ENCODE assay signal across 35 cellular contexts in the genomic region with DNA sequence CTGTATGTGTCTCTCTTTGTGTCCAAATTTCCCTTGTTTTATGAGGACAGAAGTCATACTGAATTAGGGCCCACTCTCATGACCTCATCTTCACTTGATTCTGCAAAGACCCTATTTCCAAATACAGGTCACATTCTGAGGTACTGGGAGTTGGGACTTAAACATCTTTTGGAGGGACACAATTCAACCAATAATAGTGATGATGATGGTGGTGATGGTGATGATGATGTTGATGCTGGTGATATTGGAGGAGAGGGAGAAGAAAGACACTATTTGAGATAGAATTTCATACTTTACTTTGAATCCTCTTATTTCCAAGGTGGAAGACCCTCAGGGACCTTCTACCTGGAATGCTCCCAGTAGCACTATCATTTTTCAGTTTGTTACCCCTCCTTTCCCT. TPM values are rescaled to one million over a fixed set of nuclear protein-coding genes. Genes with fewer than 3 reads are reported as not detected.
"Had no signal": no experiment of that assay in that cellular context is flagged by ENCODE, and none has a peak within 500 bp of the region (broad histone marks: within the 10 kb centered on the region; RNA-seq: fewer than 3 reads in every experiment).

No MANE protein-coding gene starts in this region.

- H3K36me3 ChIP-seq: MG63 had no signal

- H3K4me2 ChIP-seq: KMS-11 had no signal

- DNase-seq: Karpas-422, Kasumi-1, MG63, MM.1S, MV-4-11, NCI-H1048, NCI-H1092, NCI-H1092 treated with DMSO at 0.1 percent for 48 hours, NCI-H1105, NCI-H1105 treated with DMSO at 0.1 percent for 48 hours, NCI-H1417 treated with DMSO at 0.1 percent for 48 hours, NCI-H1436, NCI-H1436 treated with DMSO at 0.1 percent for 48 hours, NCI-H146, NCI-H1694, NCI-H1694 treated with DMSO at 0.1 percent for 48 hours, NCI-H187, NCI-H1930, NCI-H2029, NCI-H2029 treated with DMSO at 0.1 percent for 48 hours, NCI-H2081, NCI-H2081 treated with DMSO at 0.1 percent for 48 hours, NCI-H2107, NCI-H2171, NCI-H2171 treated with DMSO at 0.1 percent for 48 hours, NCI-H226, NCI-H345, NCI-H446, NCI-H446 treated with DMSO at 0.1 percent for 48 hours, NCI-H510A, NCI-H510A treated with DMSO at 0.1 percent for 48 hours, NCI-H524 had no signal

- H3K27ac ChIP-seq: KMS-11 had no signal

- H3K4me3 ChIP-seq: MG63 had no signal

- H3K9me3 ChIP-seq: MG63 had no signal

- H3K27me3 ChIP-seq: MG63 had no signal

- H3K9ac ChIP-seq: KMS-11 had no signal

RNA-seq across cellular contexts. Expression of a gene that starts 21.2 kb away (rescaled TPM):
- total RNA-seq: LHCN-M2, M059J had no signal
